Comparison of ENCODE assay signal across 8 cellular contexts in genomic region chr19:3254520-3254919, GRCh38.
"Had no signal": no experiment of that assay in that cellular context is flagged by ENCODE, and none has a peak within 500 bp of the region (broad histone marks: within the 10 kb centered on the region; RNA-seq: fewer than 3 reads in every experiment).

No MANE protein-coding gene starts in this region.

- H3K4me3 ChIP-seq: GM23338, HAP-1 had no signal

- H3K27ac ChIP-seq: KMS-11 had no signal

- FAIRE-seq: HTR-8/SVneo had no signal

- H3K9ac ChIP-seq: KMS-11 had no signal

- H2AFZ ChIP-seq: GM23338 had no signal

- H3K4me1 ChIP-seq: HAP-1 had no signal

- H3K36me3 ChIP-seq: HAP-1 had no signal

- DNase-seq: H7, Karpas-422, KBM-7 had no signal

- ATAC-seq: GM23338, HCT116 had no signal

- H3K4me2 ChIP-seq: GM23338, KMS-11 had no signal
